In genomic region chr18:11840493-11840892, GRCh38 we compare ENCODE assay signal across 3 cellular contexts.
A peak's percentile ranks its signal among the peaks of the same experiment; 100 is the strongest.
TF ChIP-seq lines count a peak whose summit lies in the region.

No MANE protein-coding gene starts in this region.

TF ChIP-seq in SK-N-SH treated with all-trans-retinoic acid at 6 μM for 48 hours, 23 proteins besides CTCF, POLR2A, EP300 and RAD21:
- TF ChIP-seq BACH2 (CRISPR knock-in tag; IDR thresholded peaks at IDR 0.05; ENCODE audit: borderline replicate concordance) (no peak), TOX (CRISPR knock-in tag; IDR thresholded peaks at IDR 0.05; ENCODE audit: borderline replicate concordance) (no peak), CREB5 (CRISPR knock-in tag; IDR thresholded peaks at IDR 0.05; ENCODE audit: low read depth) (no peak), RARB (CRISPR knock-in tag; IDR thresholded peaks at IDR 0.05) (no peak), OSR1 (CRISPR knock-in tag; IDR thresholded peaks at IDR 0.05) (no peak), GLIS3 (CRISPR knock-in tag; IDR thresholded peaks at IDR 0.05) (no peak)
- TF ChIP-seq, protein P1, sequence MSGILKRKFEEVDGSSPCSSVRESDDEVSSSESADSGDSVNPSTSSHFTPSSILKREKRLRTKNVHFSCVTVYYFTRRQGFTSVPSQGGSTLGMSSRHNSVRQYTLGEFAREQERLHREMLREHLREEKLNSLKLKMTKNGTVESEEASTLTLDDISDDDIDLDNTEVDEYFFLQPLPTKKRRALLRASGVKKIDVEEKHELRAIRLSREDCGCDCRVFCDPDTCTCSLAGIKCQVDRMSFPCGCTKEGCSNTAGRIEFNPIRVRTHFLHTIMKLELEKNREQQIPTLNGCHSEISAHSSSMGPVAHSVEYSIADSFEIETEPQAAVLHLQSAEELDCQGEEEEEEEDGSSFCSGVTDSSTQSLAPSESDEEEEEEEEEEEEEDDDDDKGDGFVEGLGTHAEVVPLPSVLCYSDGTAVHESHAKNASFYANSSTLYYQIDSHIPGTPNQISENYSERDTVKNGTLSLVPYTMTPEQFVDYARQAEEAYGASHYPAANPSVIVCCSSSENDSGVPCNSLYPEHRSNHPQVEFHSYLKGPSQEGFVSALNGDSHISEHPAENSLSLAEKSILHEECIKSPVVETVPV (CRISPR knock-in tag; IDR thresholded peaks at IDR 0.05) = no peak
TF ChIP-seq in SK-N-SH treated with all-trans-retinoic acid at 6 μM for 48 hours: peak in this region for 0.

TF ChIP-seq in SK-N-SH, 30 proteins besides CTCF, POLR2A, EP300 and RAD21:
- TF ChIP-seq REST (IDR thresholded peaks at IDR 0.05; ENCODE audit: low read depth, low read length) (no peak), NFIC (IDR thresholded peaks at IDR 0.05; ENCODE audit: borderline replicate concordance) (no peak), SIN3A (IDR thresholded peaks at IDR 0.05; ENCODE audit: borderline replicate concordance, low read depth, low read length) (no peak), RFX5 (IDR thresholded peaks at IDR 0.05; ENCODE audit: low read length) (no peak), NRF1 (IDR thresholded peaks at IDR 0.05; ENCODE audit: low read depth, low read length) (no peak), FOSL2 (IDR thresholded peaks at IDR 0.05; ENCODE audit: borderline replicate concordance, low read depth) (no peak), ZBTB33 (IDR thresholded peaks at IDR 0.05; ENCODE audit: borderline replicate concordance, low read depth) (no peak), TEAD4 (IDR thresholded peaks at IDR 0.05; ENCODE audit: borderline replicate concordance, insufficient read depth) (no peak), ELF1 (IDR thresholded peaks at IDR 0.05) (no peak), GATA2 (CRISPR knock-in tag; IDR thresholded peaks at IDR 0.05) (no peak), JUND (IDR thresholded peaks at IDR 0.05) (no peak), FOXJ3 (CRISPR knock-in tag; IDR thresholded peaks at IDR 0.05) (no peak)
- TF ChIP-seq, protein P2, sequence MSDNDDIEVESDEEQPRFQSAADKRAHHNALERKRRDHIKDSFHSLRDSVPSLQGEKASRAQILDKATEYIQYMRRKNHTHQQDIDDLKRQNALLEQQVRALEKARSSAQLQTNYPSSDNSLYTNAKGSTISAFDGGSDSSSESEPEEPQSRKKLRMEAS (IDR thresholded peaks at IDR 0.05; ENCODE audit: low read depth) = no peak
- TF ChIP-seq, protein P3, sequence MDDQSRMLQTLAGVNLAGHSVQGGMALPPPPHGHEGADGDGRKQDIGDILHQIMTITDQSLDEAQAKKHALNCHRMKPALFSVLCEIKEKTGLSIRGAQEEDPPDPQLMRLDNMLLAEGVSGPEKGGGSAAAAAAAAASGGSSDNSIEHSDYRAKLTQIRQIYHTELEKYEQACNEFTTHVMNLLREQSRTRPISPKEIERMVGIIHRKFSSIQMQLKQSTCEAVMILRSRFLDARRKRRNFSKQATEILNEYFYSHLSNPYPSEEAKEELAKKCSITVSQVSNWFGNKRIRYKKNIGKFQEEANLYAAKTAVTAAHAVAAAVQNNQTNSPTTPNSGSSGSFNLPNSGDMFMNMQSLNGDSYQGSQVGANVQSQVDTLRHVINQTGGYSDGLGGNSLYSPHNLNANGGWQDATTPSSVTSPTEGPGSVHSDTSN (IDR thresholded peaks at IDR 0.05) = no peak

TF ChIP-seq in K562, 482 proteins besides CTCF, POLR2A, EP300 and RAD21:
- 0 out of 4 replicates have a peak, but pooled peaks of 1 of the 2 experiments have one; percentile 24 for TF ChIP-seq HDAC1 (IDR thresholded peaks at IDR 0.05)
- no peak for TF ChIP-seq GTF2E2 (tag; IDR thresholded peaks at IDR 0.05)
